21 cellular contexts compared by ENCODE assay signal in the genomic region with DNA sequence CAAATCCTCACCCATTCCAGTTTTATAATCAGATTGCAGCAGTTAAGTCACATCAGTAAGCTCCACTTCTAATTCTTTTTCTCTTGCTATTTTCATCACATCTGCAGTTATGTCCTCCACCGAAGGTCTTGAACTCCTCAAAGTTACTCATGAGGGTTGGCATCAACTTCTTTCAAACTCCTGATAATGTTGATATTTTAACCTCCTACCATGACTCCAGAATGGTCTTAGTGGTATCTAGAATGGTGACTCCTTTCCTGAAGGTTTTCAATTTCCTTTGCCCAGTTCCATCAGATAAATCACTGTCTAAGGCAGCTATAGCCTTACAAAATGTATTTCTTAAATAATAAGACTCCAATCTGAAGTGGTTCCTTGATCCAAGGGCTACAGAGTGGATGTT. TPM values are rescaled to one million over a fixed set of nuclear protein-coding genes. Genes with fewer than 3 reads are reported as not detected.
"Had no signal": no experiment of that assay in that cellular context is flagged by ENCODE, and none has a peak within 500 bp of the region (broad histone marks: within the 10 kb centered on the region; RNA-seq: fewer than 3 reads in every experiment).

No MANE protein-coding gene starts in this region.

- H3K27ac Mint-ChIP-seq: activated CD4-positive, alpha-beta memory T cell treated with anti-CD3 and anti-CD28 coated beads for 36 hours; activated naive CD8-positive, alpha-beta T cell; activated T-helper 1 cell treated with anti-CD3 and anti-CD28 coated beads, Interleukin-12 subunit alpha, Interleukin-12 subunit beta, Interleukin-2, Interleukin-4 antibody, amounts not matched to agents 30 ng/mL and 10 ng/mL and 1 ng/mL, durations not matched to agents 14 hours and 24 hours and 36 hours; nephron progenitor cell had no signal

- H3K4me3 Mint-ChIP-seq: activated CD4-positive, alpha-beta memory T cell treated with anti-CD3 and anti-CD28 coated beads for 36 hours; activated naive CD8-positive, alpha-beta T cell; activated T-helper 1 cell treated with anti-CD3 and anti-CD28 coated beads, Interleukin-12 subunit alpha, Interleukin-12 subunit beta, Interleukin-2, Interleukin-4 antibody, amounts not matched to agents 30 ng/mL and 10 ng/mL and 1 ng/mL, durations not matched to agents 14 hours and 24 hours and 36 hours; nephron progenitor cell had no signal

- H3K27ac ChIP-seq: body of pancreas, dorsolateral prefrontal cortex, epithelial cell of prostate, gastrocnemius medialis, heart left ventricle, left ventricle myocardium inferior, suprapubic skin, vagina had no signal

- H3K9me3 Mint-ChIP-seq: activated T-helper 1 cell treated with anti-CD3 and anti-CD28 coated beads, Interleukin-12 subunit alpha, Interleukin-12 subunit beta, Interleukin-2, Interleukin-4 antibody, amounts not matched to agents 30 ng/mL and 10 ng/mL and 1 ng/mL, durations not matched to agents 14 hours and 24 hours and 36 hours; nephron progenitor cell had no signal

- FAIRE-seq: colon had no signal

- H3K27me3 Mint-ChIP-seq: activated CD4-positive, alpha-beta memory T cell treated with anti-CD3 and anti-CD28 coated beads for 36 hours; activated naive CD8-positive, alpha-beta T cell had no signal

- H3K4me1 ChIP-seq: body of pancreas, gastrocnemius medialis, heart left ventricle, left ventricle myocardium inferior, vagina had no signal

- H3K36me3 Mint-ChIP-seq: activated CD4-positive, alpha-beta memory T cell treated with anti-CD3 and anti-CD28 coated beads for 36 hours; activated naive CD8-positive, alpha-beta T cell had no signal

- DNase-seq: activated CD4-positive, alpha-beta memory T cell treated with anti-CD3 and anti-CD28 coated beads for 36 hours; activated T-cell treated with anti-CD3 and anti-CD28 coated beads for 4 hours; body of pancreas; caudate nucleus; dorsolateral prefrontal cortex; gastrocnemius medialis; heart left ventricle; left ventricle myocardium inferior; nephron progenitor cell; nucleus accumbens; posterior cingulate gyrus; stimulated activated CD4-positive, alpha-beta T cell treated with anti-CD3 and anti-CD28 coated beads, Interleukin-2, amount 100 ng/mL, for 24 hours; stimulated activated naive CD8-positive, alpha-beta T cell treated with anti-CD3 and anti-CD28 coated beads, Interleukin-15, Interleukin-2, amounts not matched to agents 100 U/mL and 50 U/mL, for 24 hours; T-helper 2 cell; trophoblast cell had no signal

- H3K4me3 ChIP-seq: body of pancreas, dorsolateral prefrontal cortex, gastrocnemius medialis, heart left ventricle, left ventricle myocardium inferior, suprapubic skin, vagina had no signal

- ATAC-seq: body of pancreas; gastrocnemius medialis; heart left ventricle; stimulated activated naive CD8-positive, alpha-beta T cell treated with anti-CD3 and anti-CD28 coated beads, Interleukin-15, Interleukin-2, amounts not matched to agents 100 U/mL and 50 U/mL, for 24 hours had no signal

- H3K27me3 ChIP-seq: body of pancreas, dorsolateral prefrontal cortex, gastrocnemius medialis, heart left ventricle, suprapubic skin, vagina had no signal

- H3K36me3 ChIP-seq: gastrocnemius medialis, heart left ventricle, left ventricle myocardium inferior, suprapubic skin, vagina had no signal

- H3K9me3 ChIP-seq: body of pancreas, gastrocnemius medialis, suprapubic skin, vagina had no signal

RNA-seq across cellular contexts. Expression of a gene that starts 53.8 kb away (rescaled TPM):
- total RNA-seq: activated CD4-positive, alpha-beta memory T cell treated with anti-CD3 and anti-CD28 coated beads for 36 hours; activated T-helper 1 cell treated with anti-CD3 and anti-CD28 coated beads, Interleukin-12 subunit alpha, Interleukin-12 subunit beta, Interleukin-2, Interleukin-4 antibody, amounts not matched to agents 30 ng/mL and 10 ng/mL and 1 ng/mL, durations not matched to agents 14 hours and 24 hours and 36 hours had no signal
